Comparison of ENCODE assay signal across 21 cellular contexts in the genomic region with DNA sequence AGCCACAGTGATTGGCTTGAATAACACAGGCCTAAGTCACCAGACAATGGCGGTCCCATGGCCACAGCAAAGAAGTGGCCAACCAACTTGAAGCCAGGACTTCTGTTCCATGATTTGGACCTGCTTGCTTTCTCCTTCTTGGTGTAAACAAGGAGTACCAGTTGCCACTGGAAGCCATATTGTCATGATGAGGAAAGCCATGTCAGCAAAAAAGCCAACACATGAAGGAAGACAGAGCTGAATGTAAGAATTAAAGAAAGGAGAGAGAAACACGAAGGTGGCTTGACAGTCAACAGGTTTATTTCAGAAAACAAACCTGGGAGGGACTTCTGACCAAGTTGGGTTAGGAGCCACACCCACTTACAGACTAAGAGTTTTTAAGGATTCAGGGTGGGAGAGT.
"Had no signal": no experiment of that assay in that cellular context is flagged by ENCODE, and none has a peak within 500 bp of the region (broad histone marks: within the 10 kb centered on the region; RNA-seq: fewer than 3 reads in every experiment).

No MANE protein-coding gene starts in this region.

- H2AFZ ChIP-seq: hepatocyte had no signal

- H3K4me1 ChIP-seq: esophagus muscularis mucosa, foreskin keratinocyte, gastroesophageal sphincter, heart left ventricle, left lung, lower lobe of right lung had no signal

- H3K79me2 ChIP-seq: hepatocyte had no signal

- FAIRE-seq: colon, endothelial cell of umbilical vein, frontal cortex, keratinocyte had no signal

- ATAC-seq: foreskin keratinocyte, gastroesophageal sphincter, heart left ventricle, left cardiac atrium, left lung, left ventricle myocardium superior, lower lobe of right lung had no signal

- H3K4me3 ChIP-seq: coronary artery, dorsolateral prefrontal cortex, esophagus muscularis mucosa, gastroesophageal sphincter, heart left ventricle, hepatocyte, left lung, lower lobe of right lung had no signal

- H3K27me3 ChIP-seq: esophagus muscularis mucosa, gastroesophageal sphincter, heart left ventricle, hepatocyte, left lung had no signal

- H3K27ac ChIP-seq: coronary artery, dorsolateral prefrontal cortex, esophagus muscularis mucosa, foreskin keratinocyte, gastroesophageal sphincter, heart left ventricle, hepatocyte, left lung, lower lobe of right lung had no signal

- H3K36me3 ChIP-seq: esophagus muscularis mucosa, gastroesophageal sphincter, heart left ventricle, left lung, lower lobe of right lung had no signal

- DNase-seq: dermis blood vessel endothelial cell; dorsolateral prefrontal cortex; effector CD4-positive, alpha-beta T cell; effector memory CD4-positive, alpha-beta T cell; foreskin keratinocyte; heart left ventricle; hypothalamus; immature natural killer cell; left cardiac atrium; left lung; left ventricle myocardium superior; lower lobe of right lung; mesenchymal stem cell had no signal

- H3K9me3 ChIP-seq: esophagus muscularis mucosa, gastroesophageal sphincter, heart left ventricle, left lung, lower lobe of right lung had no signal

- H3K4me2 ChIP-seq: hepatocyte had no signal
